In the genomic region with DNA sequence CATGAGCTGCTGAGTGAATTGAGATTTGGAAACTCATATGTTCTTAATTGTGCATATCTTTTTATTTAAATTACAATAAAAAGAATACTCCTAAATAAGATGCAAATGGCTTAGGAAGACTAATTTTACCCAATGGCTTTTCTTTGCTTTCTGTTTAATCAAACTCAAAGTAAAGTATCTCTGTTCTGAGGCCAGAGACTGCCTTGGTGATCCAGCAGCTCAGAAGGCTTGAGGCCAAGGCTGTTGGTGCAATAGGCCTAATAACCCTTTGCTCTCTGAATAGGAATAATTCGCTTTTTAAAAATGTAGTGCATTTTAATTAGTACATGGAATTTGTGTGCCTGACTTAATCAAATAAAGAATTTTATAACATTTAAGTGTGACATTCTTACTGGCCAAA, we compare ENCODE assay signal across 16 cellular contexts.
DNase-seq lines count a peak whose midpoint lies in the region; ATAC-seq and TF ChIP-seq lines count a peak whose summit lies in the region.
"Had no signal": no experiment of that assay in that cellular context is flagged by ENCODE, and none has a peak within 500 bp of the region (broad histone marks: within the 10 kb centered on the region; RNA-seq: fewer than 3 reads in every experiment).

No MANE protein-coding gene starts in this region.

- peaks cover 66% of the 10 kb centered on the region for H3K4me1 ChIP-seq in Karpas-422 (ENCODE audit: low read length)
- H3K4me1 ChIP-seq in colonic mucosa = no peaks in the 10 kb centered on the region
- H3K4me1 ChIP-seq: HAP-1 had no signal

- peak overlapping the region; percentile 82 for H3K27ac ChIP-seq in Karpas-422 (ENCODE audit: low read length)
- no peak overlapping the region for H3K27ac ChIP-seq in colonic mucosa

- H3K27me3 ChIP-seq in Karpas-422 (ENCODE audit: low read length) (no peaks in the 10 kb centered on the region), colonic mucosa (no peaks in the 10 kb centered on the region)

- no peaks in the 10 kb centered on the region for H4K20me1 ChIP-seq in Karpas-422 (ENCODE audit: insufficient read depth, low read depth, low read length)

- intact Hi-C loops in colonic mucosa (cut with DNase I) = no loop called here

- H3K4me3 ChIP-seq in Karpas-422 (ENCODE audit: low read length) = peak overlapping the region; percentile 22; the same call in 1 of the 2 replicates
- no peak overlapping the region for H3K4me3 ChIP-seq in colonic mucosa
- H3K4me3 ChIP-seq: HAP-1 had no signal

- no peaks in the 10 kb centered on the region for H3K9me3 ChIP-seq in Karpas-422 (ENCODE audit: low read length)
- no peaks in the 10 kb centered on the region for H3K9me3 ChIP-seq in colonic mucosa
- H3K9me3 ChIP-seq: HAP-1 had no signal

- peak overlapping the region; percentile 62 for H3K4me2 ChIP-seq in Karpas-422 (ENCODE audit: low read depth, low read length, poor library complexity, severe bottlenecking)

- H3K79me2 ChIP-seq in Karpas-422 (ENCODE audit: low read length) = peaks cover 10% of the 10 kb centered on the region

- peaks cover 74% of the 10 kb centered on the region for H3K36me3 ChIP-seq in Karpas-422 (ENCODE audit: insufficient read depth, low read length)
- H3K36me3 ChIP-seq in colonic mucosa = no peaks in the 10 kb centered on the region
- H3K36me3 ChIP-seq: HAP-1 had no signal

- H3K9ac ChIP-seq in Karpas-422 (ENCODE audit: low read length) (peak overlapping the region; percentile 34; the same call in 1 of the 2 replicates), colonic mucosa (ENCODE audit: low read depth in 2 of 2, low read length in 2 of 2) (no peak overlapping the region)

- no peaks in the 10 kb centered on the region for H3K9me2 ChIP-seq in Karpas-422 (replicated peaks; ENCODE audit: insufficient read depth, low read length)

- no peak overlapping the region for H2AFZ ChIP-seq in Karpas-422 (ENCODE audit: low read length)

- no peak for ATAC-seq in HG02973 (IDR thresholded peaks at IDR 0.05; ENCODE audit: unreplicated experiment)

- DNase-seq in AG20443 (ENCODE audit: low spot score) (peak; percentile 37), Karpas-422 (peak; percentile 59), fibroblast of peridontal ligament (ENCODE audit: extremely low read depth) (peak; percentile 34), T-helper 9 cell (no peak), colonic mucosa (no peak)
- DNase-seq: C1 segment of cervical spinal cord; Calu3; CD4-positive, alpha-beta memory T cell; COR-L47; DMS53; DMS79 treated with DMSO at 0.1 percent for 48 hours; GF-D8; GOT3; HFFc6 had no signal

- no peak for TF ChIP-seq CTCF in colonic mucosa (IDR thresholded peaks at IDR 0.05)

Comparison
In these comparisons a context has a peak if more than half of its experiments do, and no peak if none do; other contexts are left out.
1. DNase-seq: peak in AG20443 (single experiment), Karpas-422 (single experiment) and fibroblast of peridontal ligament (single experiment); none in T-helper 9 cell (single experiment) and colonic mucosa (single experiment).